In the genomic region with DNA sequence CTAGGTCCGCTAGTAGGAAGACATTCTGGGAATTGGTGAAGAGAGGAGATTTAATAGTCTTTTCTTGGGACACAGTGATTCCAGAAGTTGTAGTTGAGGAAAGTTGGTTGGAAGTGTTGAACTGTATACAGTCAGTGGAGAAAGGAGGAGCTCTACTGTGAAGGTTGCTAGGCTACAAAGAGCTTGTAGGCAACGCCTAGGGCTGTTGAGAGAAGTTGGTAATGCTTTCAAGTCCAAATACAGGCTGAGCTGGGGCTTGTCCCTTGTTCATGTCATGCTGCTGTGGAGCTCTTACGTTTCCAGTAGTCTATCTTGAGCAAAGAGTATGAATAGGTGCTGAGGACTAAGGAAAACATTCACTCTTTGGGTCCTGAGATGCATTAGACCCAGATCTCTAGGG, we compare ENCODE assay signal across 8 cellular contexts. TPM values are rescaled to one million over a fixed set of nuclear protein-coding genes. Genes with fewer than 3 reads are reported as not detected.
DNase-seq lines count a peak whose midpoint lies in the region; ATAC-seq, FAIRE-seq and TF ChIP-seq lines count a peak whose summit lies in the region.

No MANE protein-coding gene starts in this region.

- TF ChIP-seq CTCF in BE2C (IDR thresholded peaks at IDR 0.05; ENCODE audit: low read depth, low read length), result no peak
- TF ChIP-seq CTCF in GM12878 (IDR thresholded peaks at IDR 0.05 in 2 of 3, conservative IDR thresholded peaks at IDR 0.05 in 1 of 3; ENCODE audit: control insufficient read depth in 2 of 3, extremely low read depth in 1 of 3, insufficient read depth in 1 of 3, low read depth in 3 of 3, low read length in 3 of 3), result no peak
- TF ChIP-seq CTCF in upper lobe of left lung (IDR thresholded peaks at IDR 0.05), result no peak

- WGBS in GM12878 (ENCODE audit: insufficient coverage, insufficient replicate concordance, low lambda C conversion rate, missing lambda C conversion rate), result 76% methylated on average over 3 of the region's 3 CpGs
- 48 to 60% methylated on average over 3 of the region's 3 CpGs for WGBS in upper lobe of left lung, 2 donors

- CTCF ChIA-PET in GM12878 (lab: Yijun Ruan, JAX), result interaction anchor here (1.0 to 1.5 kb wide), 5 partner anchors 10 to 340 kb away, joined by 3 to 5 read pairs (median 3); no protein-coding TSS in a partner anchor

- intact Hi-C loops in GM12878 (cut with micrococcal nuclease; ENCODE audit: unreplicated experiment), result loop anchor here (10.0 kb wide), 1 partner anchor 270 kb away; the partner anchor contains the start of gene SC5D

- H3K27ac ChIP-seq in HUES48 (ENCODE audit: low read depth, low read length), result no peak overlapping the region
- no peak overlapping the region for H3K27ac ChIP-seq in GM12878 (ENCODE audit: control insufficient read depth, insufficient read depth)
- H3K27ac ChIP-seq in upper lobe of left lung, result peak overlapping the region in 3 of 4 donors; percentile 86 to 88 (median 88)

- no peaks in the 10 kb centered on the region for H4K20me1 ChIP-seq in GM12878 (ENCODE audit: control insufficient read depth, insufficient read depth)

- peak overlapping the region; percentile 81 for H3K4me2 ChIP-seq in GM12878 (ENCODE audit: control insufficient read depth, insufficient read depth)

- H3K36me3 ChIP-seq in BE2C, result no peaks in the 10 kb centered on the region
- H3K36me3 ChIP-seq in HUES48 (ENCODE audit: control insufficient read depth, insufficient read depth, low read length), result no peaks in the 10 kb centered on the region; the same call in 1 of the 2 replicates
- no peaks in the 10 kb centered on the region for H3K36me3 ChIP-seq in GM12878 (ENCODE audit: control insufficient read depth in 2 of 2, insufficient read depth in 2 of 2, low read length in 1 of 2)
- H3K36me3 ChIP-seq in upper lobe of left lung, result no peaks in the 10 kb centered on the region

- DNase-seq in BE2C (no peak), GM12878 (ENCODE audit: low read depth, low spot score) (no peak), kidney tubule cell (ENCODE audit: low spot score) (peak; percentile 39), upper lobe of left lung (peak in 1 of 2 donors; percentile 74)

- peak overlapping the region; percentile 79 for H3K4me3 ChIP-seq in BE2C (ENCODE audit: low read depth, low read length)
- peak overlapping the region; percentile 75 for H3K4me3 ChIP-seq in HUES48 (ENCODE audit: low read depth, low read length)
- peak overlapping the region; percentile 81 for H3K4me3 ChIP-seq in GM12878
- peak overlapping the region; percentile 67 to 97 (median 77) for H3K4me3 ChIP-seq in upper lobe of left lung

- SMC1A ChIA-PET in GM12878 (lab: Charles Lee; ENCODE audit: uncharacterized antibody, unreplicated experiment), result interaction anchor here (0.9 to 2.2 kb wide), 7 partner anchors 9 to 725 kb away, joined by 3 to 9 read pairs (median 3); no protein-coding TSS in a partner anchor

- TF ChIP-seq RAD21 in GM12878 (IDR thresholded peaks at IDR 0.05; ENCODE audit: insufficient read depth, low read depth, low read length), result no peak

- H2AFZ ChIP-seq in GM12878 (ENCODE audit: control insufficient read depth, low read depth, low read length), result no peak overlapping the region

- no peaks in the 10 kb centered on the region for H3K4me1 ChIP-seq in BE2C
- peaks cover 12% of the 10 kb centered on the region for H3K4me1 ChIP-seq in HUES48 (ENCODE audit: control insufficient read depth, insufficient read depth, low read length)
- no peaks in the 10 kb centered on the region for H3K4me1 ChIP-seq in GM12878 (ENCODE audit: control insufficient read depth, insufficient read depth, low read length)
- H3K4me1 ChIP-seq in upper lobe of left lung, result peaks cover 9 to 37% (median 16%) of the 10 kb centered on the region in 4 donors

- peak; percentile 83 for FAIRE-seq in GM12878 (lab: Jason Lieb, UNC)

- TF ChIP-seq POLR2A in GM12878 (IDR thresholded peaks at IDR 0.05; ENCODE audit: low read depth, low read length), result no peak
- peak in 1 of 4 donors; percentile 24 for TF ChIP-seq POLR2A in upper lobe of left lung (IDR thresholded peaks at IDR 0.05)

- no peaks in the 10 kb centered on the region for H3K9me3 ChIP-seq in BE2C
- no peaks in the 10 kb centered on the region for H3K9me3 ChIP-seq in HUES48 (ENCODE audit: control insufficient read depth, insufficient read depth, low read length)
- no peaks in the 10 kb centered on the region for H3K9me3 ChIP-seq in GM12878 (replicated peaks; ENCODE audit: control insufficient read depth, insufficient read depth, low read length)
- H3K9me3 ChIP-seq in upper lobe of left lung, result no peaks in the 10 kb centered on the region

- POLR2A ChIA-PET in GM12878 (lab: Charles Lee), result interaction anchor here (0.5 to 1.4 kb wide), 5 partner anchors 10 to 97 kb away, joined by 3 to 4 read pairs (median 3); no protein-coding TSS in a partner anchor

- H3K79me2 ChIP-seq in GM12878 (ENCODE audit: control insufficient read depth, insufficient read depth, low read length), result peaks cover 23% of the 10 kb centered on the region

- RAD21 ChIA-PET in GM12878 (lab: Charles Lee; ENCODE audit: unreplicated experiment), result interaction anchor here (0.8 to 1.4 kb wide), 4 partner anchors 11 to 170 kb away, joined by 3 to 5 read pairs (median 3); no protein-coding TSS in a partner anchor

- H3K9ac ChIP-seq in HUES48 (ENCODE audit: low read depth, low read length), result 0 out of 2 replicates have a peak overlapping the region, but pooled peaks have one; percentile 43
- H3K9ac ChIP-seq in GM12878 (ENCODE audit: control insufficient read depth, insufficient read depth, low read length), result peak overlapping the region; percentile 83

- in situ Hi-C loops in GM12878 (cut with MboI), result no loop called here

- ATAC-seq in GM12878 (peak; percentile 56), upper lobe of left lung (ENCODE audit: low FRiP score in 2 of 2) (peak; percentile 71 to 91), GM19351 (IDR thresholded peaks at IDR 0.05; ENCODE audit: unreplicated experiment) (no peak), HG02642 (IDR thresholded peaks at IDR 0.05; ENCODE audit: poor library complexity, unreplicated experiment) (no peak), GM21529 (IDR thresholded peaks at IDR 0.05; ENCODE audit: unreplicated experiment) (no peak)

- H3K27me3 ChIP-seq in BE2C (no peaks in the 10 kb centered on the region), HUES48 (ENCODE audit: control insufficient read depth, insufficient read depth, low read length) (no peaks in the 10 kb centered on the region), GM12878 (replicated peaks in 1 of 2; ENCODE audit: control insufficient read depth in 2 of 2, insufficient read depth in 2 of 2, low read length in 1 of 2) (no peaks in the 10 kb centered on the region), upper lobe of left lung (no peaks in the 10 kb centered on the region)

- TF ChIP-seq EP300 in GM12878 (IDR thresholded peaks at IDR 0.05; ENCODE audit: borderline replicate concordance in 1 of 2, control insufficient read depth in 1 of 2, low read depth in 2 of 2, low read length in 2 of 2), result no peak
- TF ChIP-seq EP300 in upper lobe of left lung (IDR thresholded peaks at IDR 0.05), result no peak

- BruUV-seq in GM12878 (replicated peaks; lab: Mats Ljungman, UMichigan), result TSS peak; percentile 60

TF ChIP-seq in GM12878, 131 proteins besides CTCF, POLR2A, EP300 and RAD21 (continues in another document):
- TF ChIP-seq POLR2AphosphoS5 (IDR thresholded peaks at IDR 0.05; ENCODE audit: low read length), result no peak
- no peak for TF ChIP-seq ZNF274 (IDR thresholded peaks at IDR 0.05; ENCODE audit: insufficient read depth, insufficient read length)
- TF ChIP-seq MTA3 (IDR thresholded peaks at IDR 0.05; ENCODE audit: borderline replicate concordance, low read length), result no peak
- no peak for TF ChIP-seq ZBED1 (IDR thresholded peaks at IDR 0.05; ENCODE audit: borderline replicate concordance)
- TF ChIP-seq KDM1A (IDR thresholded peaks at IDR 0.05; ENCODE audit: borderline replicate concordance), result no peak

RNA-seq across cellular contexts. Expression of gene TBCEL, which starts 1.1 kb away (rescaled TPM):
- polyA plus RNA-seq in BE2C (2012; ENCODE audit: insufficient read depth, insufficient read length, low read depth), result 11.5 TPM
- total RNA-seq in GM12878 (2013; cell fraction: nucleolus; rRNA removed), result 48.2 and 52.9 TPM in 2 replicates
- total RNA-seq in GM12878 (2014; rRNA removed) (6.0 and 9.6 TPM in 2 replicates), GM12878 (2014; rRNA removed; fragmentation: Illumina TruSeq; extraction: Trizol) (8.6 and 8.8 TPM in 2 replicates), GM12878 (2021) (9.9 and 10.9 TPM in 2 replicates), upper lobe of left lung (10 to 100 TPM; 30.4 to 52.7 (median 31.9) TPM)
- polyA plus RNA-seq in GM12878 (2011; ENCODE audit: low read depth), result 3.1 TPM
- polyA plus RNA-seq in GM12878 (2011; rRNA removed) (10.4 and 16.2 TPM in 2 replicates), GM12878 (2014; fragmentation: Illumina TruSeq; extraction: Trizol) (8.5 and 9.3 TPM in 2 replicates), GM12878 (2014; fragmentation: Nextera tagmentation; extraction: Ambion mirVana) (1 to 10 TPM; 2.0 to 2.3 TPM), GM12878 (2014; rRNA removed) (6.1 and 8.5 TPM in 2 replicates), GM12878 (2016; fragmentation: Nextera tagmentation; extraction: Ambion mirVana) (1 to 10 TPM; 4.3 to 9.6 TPM)
- 4.1 and 4.4 TPM in 2 replicates for polyA plus RNA-seq in GM12878 (2011; cell fraction: cytosol; rRNA removed)
- 12.2 and 12.7 TPM in 2 replicates for polyA plus RNA-seq in GM12878 (2011; cell fraction: nucleus; rRNA removed)
- 4.8 and 5.0 TPM in 2 replicates for polyA plus RNA-seq in GM12878 (2012)
- 18.0 and 36.5 TPM in 2 replicates for polyA minus RNA-seq in GM12878 (2011; rRNA and poly(A)+ RNA removed)
- polyA minus RNA-seq in GM12878 (2011; cell fraction: cytosol; rRNA and poly(A)+ RNA removed), result 3.1 and 9.0 TPM in 2 replicates
- polyA minus RNA-seq in GM12878 (2011; cell fraction: nucleus; rRNA and poly(A)+ RNA removed), result 19.9 and 27.7 TPM in 2 replicates

Comparison
In these comparisons a context has a peak if more than half of its experiments do, and no peak if none do; other contexts are left out.
1. H3K27ac ChIP-seq: peak in upper lobe of left lung (3 of 4); none in HUES48 (single experiment) and GM12878 (single experiment).
2. ATAC-seq: peak in GM12878 (single experiment) and upper lobe of left lung (2 of 2); none in GM19351 (single experiment), HG02642 (single experiment) and GM21529 (single experiment).
3. Peak in every context shown above with its lines, with median percentiles within 50 percentile points of each other: H3K4me3 ChIP-seq.